In the genomic region with DNA sequence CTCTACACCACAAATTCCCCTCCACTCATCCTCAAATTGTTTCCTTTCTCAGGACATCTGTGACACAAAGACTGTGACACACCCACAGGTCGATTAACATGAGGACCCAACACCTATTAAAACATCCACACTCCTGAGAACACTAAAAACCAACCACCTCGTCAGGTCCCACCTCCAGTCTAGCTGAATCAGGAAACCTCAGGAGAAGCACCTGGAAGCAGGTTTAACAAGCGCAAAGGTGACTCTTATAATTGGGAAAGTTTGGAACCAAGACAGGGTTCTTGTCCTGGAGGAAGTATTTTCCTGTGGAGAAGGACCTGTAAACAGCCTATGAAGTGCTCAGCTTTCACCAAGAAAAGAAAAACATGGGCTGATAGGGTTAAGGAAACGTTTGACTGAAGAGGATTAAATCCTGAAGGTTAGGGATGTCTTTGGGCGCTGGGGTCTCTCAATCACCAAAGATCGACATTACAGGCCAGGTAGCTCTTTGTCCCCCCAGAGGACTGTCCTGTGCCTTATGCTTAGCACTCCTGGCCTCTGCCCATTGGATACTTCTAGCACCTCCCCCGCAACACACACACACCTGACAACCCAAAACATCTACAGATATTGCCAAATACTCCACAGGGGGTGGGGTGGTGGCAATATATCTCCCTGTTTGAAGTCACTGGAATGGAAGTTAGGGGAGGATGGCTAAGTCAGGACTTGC, we compare ENCODE assay signal across 10 cellular contexts. TPM values are rescaled to one million over a fixed set of nuclear protein-coding genes. Genes with fewer than 3 reads are reported as not detected.
A peak's percentile ranks its signal among the peaks of the same experiment; 100 is the strongest.
DNase-seq lines count a peak whose midpoint lies in the region; ATAC-seq and TF ChIP-seq lines count a peak whose summit lies in the region.
"Not testable (repeated sequence)": the region's sequence is repeated elsewhere in the genome, so short reads cannot be mapped to it uniquely, and the experiment has no call there.
"Had no signal": no experiment of that assay in that cellular context is flagged by ENCODE, and none has a peak within 500 bp of the region (broad histone marks: within the 10 kb centered on the region; RNA-seq: fewer than 3 reads in every experiment).

No MANE protein-coding gene starts in this region.

- ATAC-seq in stimulated activated naive B cell treated with anti-CD40 and anti-IgM and Interleukin-4, amounts not matched to agents 10 μg/mL and 1 μg/mL and 100 μg/mL, for 72 hours (replicated peaks), result not testable (repeated sequence)

- CTCF ChIA-PET in activated naive CD4-positive, alpha-beta T cell treated with anti-CD3 and anti-CD28 coated beads, Interleukin-2, amount 10 ng/mL, durations not matched to agents 7 days and 5 days (lab: Charles Lee), result not testable (repeated sequence)

- H3K36me3 ChIP-seq in HAP-1 (replicated peaks); endodermal cell (ENCODE audit: control insufficient read depth, insufficient read depth, low read length): not testable (repeated sequence)

- H3K4me3 Mint-ChIP-seq in CD14-positive monocyte, result peak overlapping the region; percentile 42 to 51
- H3K4me3 Mint-ChIP-seq in activated naive CD4-positive, alpha-beta T cell treated with anti-CD3 and anti-CD28 coated beads, Interleukin-2, amount 10 ng/mL, durations not matched to agents 7 days and 5 days, result peak overlapping the region; percentile 59
- H3K4me3 Mint-ChIP-seq in endodermal cell, result peak overlapping the region; percentile 79
- peak overlapping the region; percentile 31 for H3K4me3 Mint-ChIP-seq in mesothelial cell of epicardium
- H3K4me3 Mint-ChIP-seq in stimulated activated naive B cell treated with anti-CD40 and anti-IgM and Interleukin-4, amounts not matched to agents 10 μg/mL and 1 μg/mL and 100 μg/mL, for 72 hours, result peak overlapping the region; percentile 62 to 70

- not testable (repeated sequence) for TF ChIP-seq CTCF in CD14-positive monocyte (IDR thresholded peaks at IDR 0.05); endodermal cell (conservative IDR thresholded peaks at IDR 0.05); mesothelial cell of epicardium (IDR thresholded peaks at IDR 0.05; ENCODE audit: unreplicated experiment)

- not testable (repeated sequence) for H3K27ac ChIP-seq in endodermal cell (ENCODE audit: low read depth, low read length)

- H3K4me1 Mint-ChIP-seq in CD14-positive monocyte, result peaks cover 13% of the 10 kb centered on the region
- peaks cover 17% of the 10 kb centered on the region for H3K4me1 Mint-ChIP-seq in activated naive CD4-positive, alpha-beta T cell treated with anti-CD3 and anti-CD28 coated beads, Interleukin-2, amount 10 ng/mL, durations not matched to agents 7 days and 5 days
- not testable (repeated sequence) for H3K4me1 Mint-ChIP-seq in endodermal cell; mesothelial cell of epicardium; stimulated activated naive B cell treated with anti-CD40 and anti-IgM and Interleukin-4, amounts not matched to agents 10 μg/mL and 1 μg/mL and 100 μg/mL, for 72 hours

- H3K27ac Mint-ChIP-seq in CD14-positive monocyte; activated naive CD4-positive, alpha-beta T cell treated with anti-CD3 and anti-CD28 coated beads, Interleukin-2, amount 10 ng/mL, durations not matched to agents 7 days and 5 days; mesothelial cell of epicardium: not testable (repeated sequence)
- peak overlapping the region; percentile 74 for H3K27ac Mint-ChIP-seq in endodermal cell
- peak overlapping the region; percentile 9 for H3K27ac Mint-ChIP-seq in stimulated activated naive B cell treated with anti-CD40 and anti-IgM and Interleukin-4, amounts not matched to agents 10 μg/mL and 1 μg/mL and 100 μg/mL, for 72 hours

- H3K27me3 Mint-ChIP-seq in CD14-positive monocyte (ENCODE audit: low read depth in 3 of 3); activated naive CD4-positive, alpha-beta T cell treated with anti-CD3 and anti-CD28 coated beads, Interleukin-2, amount 10 ng/mL, durations not matched to agents 7 days and 5 days; endodermal cell (ENCODE audit: insufficient read depth); mesothelial cell of epicardium (ENCODE audit: low read depth); stimulated activated naive B cell treated with anti-CD40 and anti-IgM and Interleukin-4, amounts not matched to agents 10 μg/mL and 1 μg/mL and 100 μg/mL, for 72 hours: not testable (repeated sequence)

- not testable (repeated sequence) for H3K9ac ChIP-seq in endodermal cell (ENCODE audit: extremely low read depth, low read length, poor library complexity, severe bottlenecking)

- H3K9me3 Mint-ChIP-seq in CD14-positive monocyte; activated naive CD4-positive, alpha-beta T cell treated with anti-CD3 and anti-CD28 coated beads, Interleukin-2, amount 10 ng/mL, durations not matched to agents 7 days and 5 days; endodermal cell; mesothelial cell of epicardium; stimulated activated naive B cell treated with anti-CD40 and anti-IgM and Interleukin-4, amounts not matched to agents 10 μg/mL and 1 μg/mL and 100 μg/mL, for 72 hours: not testable (repeated sequence)

- not testable (repeated sequence) for H3K36me3 Mint-ChIP-seq in CD14-positive monocyte; activated naive CD4-positive, alpha-beta T cell treated with anti-CD3 and anti-CD28 coated beads, Interleukin-2, amount 10 ng/mL, durations not matched to agents 7 days and 5 days; endodermal cell (ENCODE audit: low read depth); mesothelial cell of epicardium
- peaks cover 4 to 14% of the 10 kb centered on the region in 2 donors for H3K36me3 Mint-ChIP-seq in stimulated activated naive B cell treated with anti-CD40 and anti-IgM and Interleukin-4, amounts not matched to agents 10 μg/mL and 1 μg/mL and 100 μg/mL, for 72 hours

- in situ Hi-C loops in HAP-1 (cut with MboI; ENCODE audit: low sequenced_read_pairs), result not testable (repeated sequence)

- H3K9me3 ChIP-seq in HAP-1; endodermal cell (ENCODE audit: control insufficient read depth, low read length): not testable (repeated sequence)

- not testable (repeated sequence) for DNase-seq in CD14-positive monocyte (ENCODE audit: low spot score); mesothelial cell of epicardium (ENCODE audit: low spot score in 2 of 2, unreplicated experiment in 2 of 2); stimulated activated naive B cell treated with anti-CD40 and anti-IgM and Interleukin-4, amounts not matched to agents 10 μg/mL and 1 μg/mL and 100 μg/mL, for 72 hours
- DNase-seq in HAP-1 (ENCODE audit: low spot score in 2 of 2) (peak; percentile 11 to 55), NCI-H510A (lab: John Stamatoyannopoulos, UW) (peak; percentile 2), SW480 (ENCODE audit: low spot score) (peak; percentile 41), endodermal cell (peak; percentile 57)
- DNase-seq in activated naive CD4-positive, alpha-beta T cell treated with anti-CD3 and anti-CD28 coated beads, Interleukin-2, amount 10 ng/mL, durations not matched to agents 7 days and 5 days, result peak; percentile 40

- H3K4me3 ChIP-seq in HAP-1 (peak overlapping the region; percentile 14), endodermal cell (ENCODE audit: low read length) (peak overlapping the region; percentile 75)

- H3K27me3 ChIP-seq in HAP-1 (ENCODE audit: low read depth); endodermal cell (ENCODE audit: control insufficient read depth, insufficient read depth, low read length, poor library complexity, severe bottlenecking): not testable (repeated sequence)

- intact Hi-C loops in CD14-positive monocyte (cut with micrococcal nuclease), result not testable (repeated sequence)

- WGBS in endodermal cell (ENCODE audit: insufficient coverage in 1 of 2, insufficient read length in 1 of 2), 2 experiments, result 28 to 34% methylated on average over 4 to 5 of the region's 7 CpGs

- not testable (repeated sequence) for H3K4me1 ChIP-seq in HAP-1; endodermal cell (ENCODE audit: control insufficient read depth, insufficient read depth, low read length)

RNA-seq across cellular contexts. Expression of gene FCGR1A, which starts 28.4 kb away (rescaled TPM):
- polyA plus RNA-seq in CD14-positive monocyte, result 10 to 100 TPM; 49.4 to 79.7 TPM
- total RNA-seq in endodermal cell (not detected), mesothelial cell of epicardium (not detected in 3 replicates)
- not detected for polyA plus RNA-seq in endodermal cell (2013, experiment 1 of 2)
- polyA plus RNA-seq in endodermal cell (2013, experiment 2 of 2), result not detected
- total RNA-seq: dermis blood vessel endothelial cell, renal cortical epithelial cell had no signal
